ENCODE assay signal across 7 cellular contexts in genomic region chr6:52168351-52168750, GRCh38. TPM values are rescaled to one million over a fixed set of nuclear protein-coding genes. Genes with fewer than 3 reads are reported as not detected.
"Had no signal": no experiment of that assay in that cellular context is flagged by ENCODE, and none has a peak within 500 bp of the region (broad histone marks: within the 10 kb centered on the region; RNA-seq: fewer than 3 reads in every experiment).

No MANE protein-coding gene starts in this region.

RNA-seq across cellular contexts. Expression of gene IL17A, which starts 17.8 kb away (rescaled TPM):
- total RNA-seq: activated B cell treated with CpG ODN at 0.5 μM for 24 hours; activated CD4-positive, alpha-beta T cell treated with anti-CD3 and anti-CD28 coated beads, Interleukin-2, amount 10 ng/mL, durations not matched to agents 24 days and 14 days; activated CD8-positive, alpha-beta memory T cell treated with anti-CD3 and anti-CD28 coated beads, Interleukin-2, amount 10 ng/mL, durations not matched to agents 7 days and 5 days; activated CD8-positive, alpha-beta T cell treated with anti-CD3 and anti-CD28 coated beads for 36 hours; activated CD8-positive, alpha-beta T cell treated with anti-CD3 and anti-CD28 coated beads, Interleukin-2, amount 10 ng/mL, durations not matched to agents 7 days and 5 days; T-helper 1 cell treated with Interleukin-12 subunit alpha and Interleukin-12 subunit beta and Interleukin-4 antibody, amounts not matched to agents 30 ng/mL and 1 ng/mL, for 36 hours; T-helper 2 cell treated with Interferon-gamma antibody and Interleukin-4, amounts not matched to agents 100 ng/mL and 5 ng/mL, for 36 hours had no signal
